16 cellular contexts compared by ENCODE assay signal in the genomic region with DNA sequence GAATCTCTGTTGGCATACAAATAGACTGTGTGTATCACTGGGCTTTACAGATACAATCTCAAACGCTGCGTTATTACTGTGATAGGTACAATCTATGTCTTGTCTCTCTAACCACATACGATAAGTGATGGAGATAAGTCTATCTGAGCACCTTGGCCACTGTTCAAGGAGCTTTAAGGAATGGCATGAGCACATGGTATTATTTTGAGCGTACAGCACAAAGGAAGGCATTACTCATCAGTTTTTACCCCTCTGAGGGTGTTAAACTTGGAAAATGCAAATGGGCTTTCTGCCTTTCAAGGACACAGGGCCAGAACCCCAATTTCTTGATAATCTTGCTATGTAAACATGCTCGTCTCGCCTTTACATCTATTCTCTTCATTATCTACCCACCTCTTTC. TPM values are rescaled to one million over a fixed set of nuclear protein-coding genes. Genes with fewer than 3 reads are reported as not detected.
DNase-seq lines count a peak whose midpoint lies in the region; ATAC-seq and TF ChIP-seq lines count a peak whose summit lies in the region.
"Had no signal": no experiment of that assay in that cellular context is flagged by ENCODE, and none has a peak within 500 bp of the region (broad histone marks: within the 10 kb centered on the region; RNA-seq: fewer than 3 reads in every experiment).

No MANE protein-coding gene starts in this region.

- peak overlapping the region; percentile 48 for H3K27ac Mint-ChIP-seq in type B pancreatic cell
- H3K27ac Mint-ChIP-seq: B cell; CD4-positive, CD25-positive, alpha-beta regulatory T cell; CD8-positive, alpha-beta T cell; HFFc6 had no signal

- POLR2A ChIA-PET in GM10248 (lab: Yijun Ruan, JAX) = no interaction called here

- ATAC-seq in HG02588 (IDR thresholded peaks at IDR 0.05; ENCODE audit: unreplicated experiment) = no peak
- ATAC-seq: CD8-positive, alpha-beta T cell had no signal

- peaks cover 3% of the 10 kb centered on the region for H3K27me3 Mint-ChIP-seq in type B pancreatic cell

- CTCF ChIA-PET in GM10248 (lab: Yijun Ruan, JAX) = interaction anchor here (0.8 kb wide), 1 partner anchor 12 kb away, joined by 3 read pairs; no protein-coding TSS in a partner anchor

- H3K9me3 Mint-ChIP-seq in type B pancreatic cell = no peaks in the 10 kb centered on the region
- H3K9me3 Mint-ChIP-seq: CD8-positive, alpha-beta T cell had no signal

- no peaks in the 10 kb centered on the region for H3K36me3 Mint-ChIP-seq in type B pancreatic cell
- H3K36me3 Mint-ChIP-seq: CD4-positive, CD25-positive, alpha-beta regulatory T cell; CD8-positive, alpha-beta T cell had no signal

- DNase-seq in NCI-H2227 (lab: John Stamatoyannopoulos, UW; ENCODE audit: unreplicated experiment) (peak; percentile 68), NCI-H2227 treated with DMSO at 0.1 percent for 48 hours (lab: John Stamatoyannopoulos, UW) (no peak), astrocyte of the hippocampus (ENCODE audit: low read depth, low spot score) (peak; percentile 53), type B pancreatic cell (ENCODE audit: extremely low spot score, unreplicated experiment) (no peak), GM10248 (ENCODE audit: extremely low spot score) (no peak)
- DNase-seq: Caco-2; CD4-positive, CD25-positive, alpha-beta regulatory T cell; CD8-positive, alpha-beta T cell; DMS 273 treated with DMSO at 0.1 percent for 48 hours; DMS79; EL; GDM1; GOT3; HFFc6 had no signal

- H3K4me1 Mint-ChIP-seq in type B pancreatic cell (ENCODE audit: unreplicated experiment) = peaks cover 9% of the 10 kb centered on the region
- H3K4me1 Mint-ChIP-seq: B cell; CD4-positive, CD25-positive, alpha-beta regulatory T cell had no signal

- TF ChIP-seq CTCF in type B pancreatic cell (conservative IDR thresholded peaks at IDR 0.05) = no peak
- TF ChIP-seq CTCF in GM10248 (IDR thresholded peaks at IDR 0.05; ENCODE audit: control extremely low read depth, extremely low read depth, low read depth, missing control alignments) = no peak

- no peak overlapping the region for H3K4me3 Mint-ChIP-seq in type B pancreatic cell
- H3K4me3 Mint-ChIP-seq: B cell; CD4-positive, CD25-positive, alpha-beta regulatory T cell; CD8-positive, alpha-beta T cell; HFFc6 had no signal

RNA-seq across cellular contexts. Expression of gene SIPA1L2, which starts 11.6 kb away (rescaled TPM):
- total RNA-seq in type B pancreatic cell (ENCODE audit: low replicate concordance) = 35.6 and 45.6 TPM in 2 replicates

Comparison
In these comparisons a context has a peak if more than half of its experiments do, and no peak if none do; other contexts are left out.
1. DNase-seq: peak in NCI-H2227 (single experiment) and astrocyte of the hippocampus (single experiment); none in NCI-H2227 treated with DMSO at 0.1 percent for 48 hours (single experiment), type B pancreatic cell (single experiment) and GM10248 (single experiment).